Comparison of ENCODE assay signal across 27 cellular contexts in the genomic region with DNA sequence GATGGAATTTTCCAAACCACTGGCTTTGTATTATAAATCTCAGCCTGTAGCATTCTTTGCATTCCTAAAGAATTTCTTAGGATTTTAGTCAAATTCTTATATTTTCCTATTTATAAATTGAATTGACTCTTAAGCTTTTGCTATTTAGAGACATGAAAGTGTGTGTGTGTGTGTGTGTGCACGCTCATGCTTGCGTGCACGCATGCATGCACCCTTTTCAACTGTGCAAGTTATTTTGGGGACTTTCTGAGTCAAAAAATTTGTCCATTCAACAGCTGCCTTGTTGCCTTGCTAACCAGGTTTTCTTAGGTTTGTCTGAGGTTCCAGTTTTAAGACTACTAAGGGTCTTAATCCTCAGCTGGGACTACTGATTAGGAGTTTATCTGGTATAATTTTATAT. TPM values are rescaled to one million over a fixed set of nuclear protein-coding genes. Genes with fewer than 3 reads are reported as not detected.
DNase-seq lines count a peak whose midpoint lies in the region; ATAC-seq, FAIRE-seq and TF ChIP-seq lines count a peak whose summit lies in the region.
"Had no signal": no experiment of that assay in that cellular context is flagged by ENCODE, and none has a peak within 500 bp of the region (broad histone marks: within the 10 kb centered on the region; RNA-seq: fewer than 3 reads in every experiment).

No MANE protein-coding gene starts in this region.

- no peak overlapping the region for H3K27ac Mint-ChIP-seq in neural progenitor cell
- H3K27ac Mint-ChIP-seq: activated CD4-positive, alpha-beta memory T cell treated with anti-CD3 and anti-CD28 coated beads, Interleukin-2, amount 10 ng/mL, durations not matched to agents 7 days and 5 days; stimulated activated effector memory CD8-positive, alpha-beta T cell treated with anti-CD3 and anti-CD28 coated beads, Interleukin-12 subunit alpha, Interleukin-12 subunit beta, amount 100 ng/mL, for 72 hours had no signal

- H3K9ac ChIP-seq in neural progenitor cell: no peak overlapping the region

- no peaks in the 10 kb centered on the region for H3K27me3 Mint-ChIP-seq in neural progenitor cell (ENCODE audit: insufficient read depth, low read depth)
- H3K27me3 Mint-ChIP-seq: activated CD4-positive, alpha-beta memory T cell treated with anti-CD3 and anti-CD28 coated beads, Interleukin-2, amount 10 ng/mL, durations not matched to agents 7 days and 5 days had no signal

- no peaks in the 10 kb centered on the region for H3K9me3 ChIP-seq in neural progenitor cell (ENCODE audit: low read depth)
- no peaks in the 10 kb centered on the region for H3K9me3 ChIP-seq in upper lobe of left lung
- no peaks in the 10 kb centered on the region for H3K9me3 ChIP-seq in pancreas
- H3K9me3 ChIP-seq: adrenal gland, esophagus muscularis mucosa, gastrocnemius medialis, lower lobe of right lung, uterus had no signal

- FAIRE-seq in GM12892 (lab: Jason Lieb, UNC): peak; percentile 94
- no peak for FAIRE-seq in pancreas (lab: Jason Lieb, UNC)
- FAIRE-seq: colon had no signal

- no peak overlapping the region for H3K4me2 ChIP-seq in neural progenitor cell
- H3K4me2 ChIP-seq: GM23338 had no signal

- H3K4me3 ChIP-seq in neural progenitor cell (no peak overlapping the region), upper lobe of left lung (no peak overlapping the region), pancreas (no peak overlapping the region)
- H3K4me3 ChIP-seq: adrenal gland, esophagus muscularis mucosa, gastrocnemius medialis, GM23338, lower lobe of right lung, skin epidermis, uterus had no signal

- no peak for TF ChIP-seq EP300 in upper lobe of left lung (IDR thresholded peaks at IDR 0.05)

- peaks cover 16% of the 10 kb centered on the region for H3K36me3 Mint-ChIP-seq in neural progenitor cell

- ATAC-seq in HG03108 (IDR thresholded peaks at IDR 0.05; ENCODE audit: unreplicated experiment) (peak; percentile 48), HG03571 (IDR thresholded peaks at IDR 0.05; ENCODE audit: unreplicated experiment) (no peak), upper lobe of left lung (ENCODE audit: low FRiP score in 2 of 2) (no peak), GM21381 (IDR thresholded peaks at IDR 0.05; ENCODE audit: unreplicated experiment) (no peak), pancreas (no peak)
- ATAC-seq: activated CD4-positive, CD25-positive, alpha-beta regulatory T cell treated with anti-CD3 and anti-CD28 coated beads, Interleukin-2, amount 50 U/mL, for 24 hours; gastrocnemius medialis; GM23338; lower lobe of right lung; stimulated activated effector memory CD8-positive, alpha-beta T cell treated with anti-CD3 and anti-CD28 coated beads, Interleukin-12 subunit alpha, Interleukin-12 subunit beta, amount 100 ng/mL, for 72 hours had no signal

- peaks cover 3% of the 10 kb centered on the region for H3K79me2 ChIP-seq in neural progenitor cell (ENCODE audit: low read depth)

- H3K27me3 ChIP-seq in neural progenitor cell (no peaks in the 10 kb centered on the region), upper lobe of left lung (no peaks in the 10 kb centered on the region), pancreas (no peaks in the 10 kb centered on the region)
- H3K27me3 ChIP-seq: adrenal gland, esophagus muscularis mucosa, gastrocnemius medialis, uterus had no signal

- intact Hi-C loops in pancreas (cut with DNase I): no loop called here

- DNase-seq in GM12892 (ENCODE audit: insufficient read length) (no peak), GM20000 (ENCODE audit: low spot score) (peak; percentile 30), neural progenitor cell (ENCODE audit: low spot score) (no peak), upper lobe of left lung (no peak), pancreas (no peak)
- DNase-seq: activated CD4-positive, alpha-beta memory T cell treated with anti-CD3 and anti-CD28 coated beads, Interleukin-2, amount 10 ng/mL, durations not matched to agents 7 days and 5 days; activated effector memory CD4-positive, alpha-beta T cell treated with anti-CD3 and anti-CD28 coated beads, Interleukin-2, amount 50 U/mL, for 16 hours; adrenal gland; gastrocnemius medialis; islet precursor cell; lower lobe of right lung; NCI-H1092; NCI-H2029 treated with DMSO at 0.1 percent for 48 hours; NCI-H345; OCI-M1; Right ventricle myocardium superior; stimulated activated CD4-positive, alpha-beta T cell treated with anti-CD3 and anti-CD28 coated beads, Interleukin-1b, Interleukin-23, amount 100 ng/mL, for 48 hours; uterus had no signal

- no peak overlapping the region for H3K4me3 Mint-ChIP-seq in neural progenitor cell
- H3K4me3 Mint-ChIP-seq: activated CD4-positive, alpha-beta memory T cell treated with anti-CD3 and anti-CD28 coated beads, Interleukin-2, amount 10 ng/mL, durations not matched to agents 7 days and 5 days; GM23338; stimulated activated effector memory CD8-positive, alpha-beta T cell treated with anti-CD3 and anti-CD28 coated beads, Interleukin-12 subunit alpha, Interleukin-12 subunit beta, amount 100 ng/mL, for 72 hours had no signal

- no peaks in the 10 kb centered on the region for H3F3A ChIP-seq in neural progenitor cell (ENCODE audit: low read depth)

- peaks cover 9% of the 10 kb centered on the region for H4K20me1 ChIP-seq in neural progenitor cell (ENCODE audit: low read depth)

- no peaks in the 10 kb centered on the region for H3K4me1 ChIP-seq in neural progenitor cell
- peaks cover 0 to 5% (median 0%) of the 10 kb centered on the region in 4 donors for H3K4me1 ChIP-seq in upper lobe of left lung
- no peaks in the 10 kb centered on the region for H3K4me1 ChIP-seq in pancreas
- H3K4me1 ChIP-seq: esophagus muscularis mucosa, gastrocnemius medialis, lower lobe of right lung, uterus had no signal

- TF ChIP-seq POLR2A in GM12892 (IDR thresholded peaks at IDR 0.05; ENCODE audit: low read depth, low read length) (no peak), upper lobe of left lung (IDR thresholded peaks at IDR 0.05) (no peak)

- TF ChIP-seq CTCF in GM20000 (IDR thresholded peaks at IDR 0.05; ENCODE audit: extremely low read depth, missing control alignments) (no peak), neural progenitor cell (IDR thresholded peaks at IDR 0.05) (no peak), upper lobe of left lung (IDR thresholded peaks at IDR 0.05) (no peak), pancreas (IDR thresholded peaks at IDR 0.05) (no peak)

- whole genome bisulfite sequencing in upper lobe of left lung, 2 donors: 94 to 99% methylated on average over 3 of the region's 3 CpGs
- 91 to 93% methylated on average over 3 of the region's 3 CpGs for WGBS in pancreas, 2 donors

- H2AFZ ChIP-seq in neural progenitor cell (replicated peaks): no peak overlapping the region
- H2AFZ ChIP-seq: GM23338 had no signal

- H3K4me1 Mint-ChIP-seq in neural progenitor cell: peaks cover 5% of the 10 kb centered on the region
- H3K4me1 Mint-ChIP-seq: activated CD4-positive, alpha-beta memory T cell treated with anti-CD3 and anti-CD28 coated beads, Interleukin-2, amount 10 ng/mL, durations not matched to agents 7 days and 5 days; stimulated activated effector memory CD8-positive, alpha-beta T cell treated with anti-CD3 and anti-CD28 coated beads, Interleukin-12 subunit alpha, Interleukin-12 subunit beta, amount 100 ng/mL, for 72 hours had no signal

- H3K27ac ChIP-seq in neural progenitor cell: peak overlapping the region; percentile 39
- H3K27ac ChIP-seq in upper lobe of left lung: no peak overlapping the region
- no peak overlapping the region for H3K27ac ChIP-seq in pancreas
- H3K27ac ChIP-seq: adrenal gland, esophagus muscularis mucosa, gastrocnemius medialis, lower lobe of right lung, skin epidermis, uterus had no signal

- no peaks in the 10 kb centered on the region for H3K9me3 Mint-ChIP-seq in neural progenitor cell
- H3K9me3 Mint-ChIP-seq: activated CD4-positive, alpha-beta memory T cell treated with anti-CD3 and anti-CD28 coated beads, Interleukin-2, amount 10 ng/mL, durations not matched to agents 7 days and 5 days; GM23338; stimulated activated effector memory CD8-positive, alpha-beta T cell treated with anti-CD3 and anti-CD28 coated beads, Interleukin-12 subunit alpha, Interleukin-12 subunit beta, amount 100 ng/mL, for 72 hours had no signal

- H3K36me3 ChIP-seq in neural progenitor cell: peaks cover 11% of the 10 kb centered on the region
- peaks cover 12 to 88% (median 24%) of the 10 kb centered on the region in 4 donors for H3K36me3 ChIP-seq in upper lobe of left lung
- H3K36me3 ChIP-seq in pancreas: peaks cover 0 to 28% (median 10%) of the 10 kb centered on the region in 3 donors

RNA-seq across cellular contexts. Expression of a gene that starts 42.6 kb away (rescaled TPM):
- 35.6 TPM for polyA plus RNA-seq in GM12892 (2012; ENCODE audit: missing spikeins)
- total RNA-seq in neural progenitor cell (ENCODE audit: low replicate concordance): 68.2 and 93.0 TPM in 2 replicates
- total RNA-seq in upper lobe of left lung: 10 to 100 TPM; 22.4 to 52.0 (median 39.5) TPM
- total RNA-seq in pancreas: 10 to 100 TPM; 13.8 to 29.7 (median 17.4) TPM
- 1 to 10 TPM; 3.0 to 6.0 TPM for polyA plus RNA-seq in pancreas
